ENCODE assay signal across 8 cellular contexts in the genomic region with DNA sequence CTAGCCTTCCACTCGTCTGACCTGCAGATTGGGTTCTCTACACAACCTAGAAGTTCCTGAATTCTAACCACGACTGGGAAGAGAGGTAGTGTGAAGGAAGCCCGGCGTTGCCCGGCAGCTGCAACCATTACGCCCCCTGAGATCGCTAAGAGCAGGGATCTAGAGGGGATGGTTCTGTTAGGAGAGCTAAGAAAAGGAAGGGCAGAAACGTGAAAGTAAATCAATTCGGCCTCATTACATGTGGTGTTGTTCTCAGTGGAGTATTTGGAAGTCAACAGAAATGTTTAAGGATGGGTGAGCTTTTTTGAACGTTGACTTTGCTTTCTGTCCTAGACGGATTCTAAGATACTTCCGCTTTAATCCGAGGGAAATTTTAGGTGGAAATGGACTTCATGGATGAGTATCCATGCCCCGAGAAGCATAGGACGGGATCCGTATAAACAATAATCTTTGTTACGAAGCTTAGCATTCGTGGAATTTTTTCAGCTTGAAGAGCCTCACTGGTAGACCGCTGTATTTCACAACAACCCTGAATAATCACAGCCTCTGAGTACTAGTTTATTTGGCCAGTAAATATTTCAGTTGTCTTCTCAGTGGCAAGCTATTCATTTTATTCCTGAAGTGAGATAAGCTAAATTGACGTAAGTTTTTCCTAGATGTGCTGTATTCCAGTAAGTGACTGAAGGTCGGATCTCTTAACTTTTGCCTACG. TPM values are rescaled to one million over a fixed set of nuclear protein-coding genes. Genes with fewer than 3 reads are reported as not detected.
A peak's percentile ranks its signal among the peaks of the same experiment; 100 is the strongest.
DNase-seq lines count a peak whose midpoint lies in the region; ATAC-seq and TF ChIP-seq lines count a peak whose summit lies in the region.

No MANE protein-coding gene starts in this region.

- H3K36me3 Mint-ChIP-seq in activated CD4-positive, alpha-beta memory T cell treated with anti-CD3 and anti-CD28 coated beads, Interleukin-2, amount 10 ng/mL, durations not matched to agents 7 days and 5 days (ENCODE audit: low read depth): peaks cover 60% of the 10 kb centered on the region
- H3K36me3 Mint-ChIP-seq in glutamatergic neuron (ENCODE audit: unreplicated experiment): no peaks in the 10 kb centered on the region

- peak; percentile 7 for ATAC-seq in HG03159 (IDR thresholded peaks at IDR 0.05; ENCODE audit: unreplicated experiment)

- DNase-seq in DMS114 treated with DMSO at 0.1 percent for 48 hours (lab: John Stamatoyannopoulos, UW; ENCODE audit: unreplicated experiment) (peak; percentile 31), glutamatergic neuron (no peak), prostate gland (ENCODE audit: low spot score) (no peak), NCI-H1092 treated with DMSO at 0.1 percent for 48 hours (lab: John Stamatoyannopoulos, UW) (no peak), HEK293T (ENCODE audit: extremely low spot score) (no peak), GM20000 (ENCODE audit: low spot score) (no peak)
- no peak for DNase-seq in activated CD4-positive, alpha-beta memory T cell treated with anti-CD3 and anti-CD28 coated beads, Interleukin-2, amount 10 ng/mL, durations not matched to agents 7 days and 5 days

- peaks cover 75% of the 10 kb centered on the region for H3K4me1 Mint-ChIP-seq in activated CD4-positive, alpha-beta memory T cell treated with anti-CD3 and anti-CD28 coated beads, Interleukin-2, amount 10 ng/mL, durations not matched to agents 7 days and 5 days
- H3K4me1 Mint-ChIP-seq in glutamatergic neuron (ENCODE audit: low read depth, unreplicated experiment): peaks cover 11% of the 10 kb centered on the region

- POLR2A ChIA-PET in activated CD4-positive, alpha-beta memory T cell treated with anti-CD3 and anti-CD28 coated beads, Interleukin-2, amount 10 ng/mL, durations not matched to agents 7 days and 5 days (lab: Charles Lee): interaction anchor here (0.7 to 6.9 kb wide), 17 partner anchors 10 to 186 kb away, joined by 3 to 77 read pairs (median 4); a partner anchor contains a TSS
- POLR2A ChIA-PET in HEK293T (lab: Yijun Ruan, JAX): interaction anchor here (0.7 to 1.9 kb wide), 4 partner anchors 11 to 33 kb away, joined by 3 to 8 read pairs (median 6); no protein-coding TSS in a partner anchor

- H3K27ac Mint-ChIP-seq in activated CD4-positive, alpha-beta memory T cell treated with anti-CD3 and anti-CD28 coated beads, Interleukin-2, amount 10 ng/mL, durations not matched to agents 7 days and 5 days: peak overlapping the region; percentile 97
- H3K27ac Mint-ChIP-seq in glutamatergic neuron (ENCODE audit: unreplicated experiment): peak overlapping the region; percentile 85

- H3K36me3 ChIP-seq in prostate gland: no peaks in the 10 kb centered on the region

- H3K27me3 Mint-ChIP-seq in activated CD4-positive, alpha-beta memory T cell treated with anti-CD3 and anti-CD28 coated beads, Interleukin-2, amount 10 ng/mL, durations not matched to agents 7 days and 5 days: no peaks in the 10 kb centered on the region
- H3K27me3 Mint-ChIP-seq in glutamatergic neuron (ENCODE audit: unreplicated experiment): peaks cover 4% of the 10 kb centered on the region

- intact Hi-C loops in prostate gland (cut with DNase I): loop anchor here (2.0 to 5.0 kb wide), 2 partner anchors 35 to 85 kb away; a partner anchor contains a TSS

- CTCF ChIA-PET in activated CD4-positive, alpha-beta memory T cell treated with anti-CD3 and anti-CD28 coated beads, Interleukin-2, amount 10 ng/mL, durations not matched to agents 7 days and 5 days (lab: Charles Lee): interaction anchor here (0.7 to 2.7 kb wide), 13 partner anchors 10 to 260 kb away, joined by 3 to 19 read pairs (median 4); a partner anchor contains a TSS
- CTCF ChIA-PET in HEK293T (lab: Yijun Ruan, JAX): no interaction called here

- TF ChIP-seq CTCF in glutamatergic neuron (IDR thresholded peaks at IDR 0.05; ENCODE audit: partially characterized antibody, unreplicated experiment): no peak
- TF ChIP-seq CTCF in prostate gland (IDR thresholded peaks at IDR 0.05): no peak
- no peak for TF ChIP-seq CTCF in GM20000 (IDR thresholded peaks at IDR 0.05; ENCODE audit: extremely low read depth, missing control alignments)

- peak overlapping the region; percentile 65 to 83 for H3K4me3 ChIP-seq in prostate gland

- WGBS in prostate gland: 2% methylated on average over 22 of the region's 22 CpGs

- no peaks in the 10 kb centered on the region for H3K9me3 ChIP-seq in prostate gland

- peak overlapping the region; percentile 85 to 88 for H3K27ac ChIP-seq in prostate gland

- no peaks in the 10 kb centered on the region for H3K9me3 Mint-ChIP-seq in activated CD4-positive, alpha-beta memory T cell treated with anti-CD3 and anti-CD28 coated beads, Interleukin-2, amount 10 ng/mL, durations not matched to agents 7 days and 5 days
- H3K9me3 Mint-ChIP-seq in glutamatergic neuron (ENCODE audit: unreplicated experiment): peaks cover 1% of the 10 kb centered on the region

- H3K4me1 ChIP-seq in prostate gland (replicated peaks): peaks cover 8% of the 10 kb centered on the region

- no peaks in the 10 kb centered on the region for H3K27me3 ChIP-seq in prostate gland (replicated peaks; ENCODE audit: insufficient read depth)

- TF ChIP-seq POLR2A in prostate gland (IDR thresholded peaks at IDR 0.05): no peak

- H3K4me3 Mint-ChIP-seq in activated CD4-positive, alpha-beta memory T cell treated with anti-CD3 and anti-CD28 coated beads, Interleukin-2, amount 10 ng/mL, durations not matched to agents 7 days and 5 days: peak overlapping the region; percentile 85
- peak overlapping the region; percentile 99 for H3K4me3 Mint-ChIP-seq in glutamatergic neuron (ENCODE audit: unreplicated experiment)

TF ChIP-seq in HEK293T, 16 proteins besides CTCF, POLR2A, EP300 and RAD21:
- TF ChIP-seq L3MBTL2 (conservative IDR thresholded peaks at IDR 0.05) (no peak), HDGF (IDR thresholded peaks at IDR 0.05; ENCODE audit: borderline replicate concordance) (no peak), SP1 (IDR thresholded peaks at IDR 0.05) (no peak), SUZ12 (IDR thresholded peaks at IDR 0.05) (no peak), ZNF384 (IDR thresholded peaks at IDR 0.05) (no peak), CTBP1 (IDR thresholded peaks at IDR 0.05; ENCODE audit: borderline replicate concordance) (no peak), FOXM1 (IDR thresholded peaks at IDR 0.05; ENCODE audit: borderline replicate concordance) (no peak), FOXK2 (IDR thresholded peaks at IDR 0.05) (no peak), NFRKB (IDR thresholded peaks at IDR 0.05) (no peak), FOXA1 (IDR thresholded peaks at IDR 0.05) (no peak), BHLHE40 (IDR thresholded peaks at IDR 0.05; ENCODE audit: borderline replicate concordance) (no peak), ARNT (IDR thresholded peaks at IDR 0.05) (no peak), ELF4 (IDR thresholded peaks at IDR 0.05) (no peak), TARDBP (IDR thresholded peaks at IDR 0.05) (no peak), LEF1 (IDR thresholded peaks at IDR 0.05; ENCODE audit: borderline replicate concordance) (no peak)
- TF ChIP-seq, protein P1, sequence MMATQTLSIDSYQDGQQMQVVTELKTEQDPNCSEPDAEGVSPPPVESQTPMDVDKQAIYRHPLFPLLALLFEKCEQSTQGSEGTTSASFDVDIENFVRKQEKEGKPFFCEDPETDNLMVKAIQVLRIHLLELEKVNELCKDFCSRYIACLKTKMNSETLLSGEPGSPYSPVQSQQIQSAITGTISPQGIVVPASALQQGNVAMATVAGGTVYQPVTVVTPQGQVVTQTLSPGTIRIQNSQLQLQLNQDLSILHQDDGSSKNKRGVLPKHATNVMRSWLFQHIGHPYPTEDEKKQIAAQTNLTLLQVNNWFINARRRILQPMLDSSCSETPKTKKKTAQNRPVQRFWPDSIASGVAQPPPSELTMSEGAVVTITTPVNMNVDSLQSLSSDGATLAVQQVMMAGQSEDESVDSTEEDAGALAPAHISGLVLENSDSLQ (IDR thresholded peaks at IDR 0.05): no peak
TF ChIP-seq in HEK293T: peak in this region for 0.

RNA-seq across cellular contexts. Expression of a gene that starts 0.6 kb away (rescaled TPM):
- total RNA-seq in activated CD4-positive, alpha-beta memory T cell treated with anti-CD3 and anti-CD28 coated beads, Interleukin-2, amount 10 ng/mL, durations not matched to agents 7 days and 5 days: 100 to 1,000 TPM; 251 to 260 TPM
- total RNA-seq in glutamatergic neuron (ENCODE audit: unreplicated experiment) (140 TPM), prostate gland (10 to 100 TPM; 32.9 to 66.4 TPM)

RNA-seq across cellular contexts. Expression of a gene that starts 34.3 kb away (rescaled TPM):
- 100 to 1,000 TPM in 1 of 2 experiments, 10 to 100 TPM in 1; 94.6 to 102 TPM for total RNA-seq in activated CD4-positive, alpha-beta memory T cell treated with anti-CD3 and anti-CD28 coated beads, Interleukin-2, amount 10 ng/mL, durations not matched to agents 7 days and 5 days
- total RNA-seq in glutamatergic neuron (ENCODE audit: unreplicated experiment) (132 TPM), prostate gland (10 to 100 TPM; 82.6 to 89.0 TPM)

RNA-seq across cellular contexts. Expression of a gene that starts 42.6 kb away (rescaled TPM):
- total RNA-seq in activated CD4-positive, alpha-beta memory T cell treated with anti-CD3 and anti-CD28 coated beads, Interleukin-2, amount 10 ng/mL, durations not matched to agents 7 days and 5 days: 10 to 100 TPM; 42.1 to 44.1 TPM
- total RNA-seq in glutamatergic neuron (ENCODE audit: unreplicated experiment) (44.0 TPM), prostate gland (10 to 100 TPM; 50.2 to 57.9 TPM)

RNA-seq across cellular contexts. Expression of a gene that starts 57.9 kb away (rescaled TPM):
- total RNA-seq in activated CD4-positive, alpha-beta memory T cell treated with anti-CD3 and anti-CD28 coated beads, Interleukin-2, amount 10 ng/mL, durations not matched to agents 7 days and 5 days: 100 to 1,000 TPM; 223 to 225 TPM
- total RNA-seq in glutamatergic neuron (ENCODE audit: unreplicated experiment) (0.39 TPM), prostate gland (1 to 10 TPM; 1.2 to 1.7 TPM)

RNA-seq across cellular contexts. Expression of a gene that starts 59.5 kb away (rescaled TPM):
- total RNA-seq in activated CD4-positive, alpha-beta memory T cell treated with anti-CD3 and anti-CD28 coated beads, Interleukin-2, amount 10 ng/mL, durations not matched to agents 7 days and 5 days: 100 to 1,000 TPM; 467 to 476 TPM
- total RNA-seq in glutamatergic neuron (ENCODE audit: unreplicated experiment) (not detected), prostate gland (1 to 10 TPM in 1 of 2 donors, under 1 TPM in 1; 0.55 to 4.4 TPM)
